ENCODE assay signal across 15 cellular contexts in the genomic region with DNA sequence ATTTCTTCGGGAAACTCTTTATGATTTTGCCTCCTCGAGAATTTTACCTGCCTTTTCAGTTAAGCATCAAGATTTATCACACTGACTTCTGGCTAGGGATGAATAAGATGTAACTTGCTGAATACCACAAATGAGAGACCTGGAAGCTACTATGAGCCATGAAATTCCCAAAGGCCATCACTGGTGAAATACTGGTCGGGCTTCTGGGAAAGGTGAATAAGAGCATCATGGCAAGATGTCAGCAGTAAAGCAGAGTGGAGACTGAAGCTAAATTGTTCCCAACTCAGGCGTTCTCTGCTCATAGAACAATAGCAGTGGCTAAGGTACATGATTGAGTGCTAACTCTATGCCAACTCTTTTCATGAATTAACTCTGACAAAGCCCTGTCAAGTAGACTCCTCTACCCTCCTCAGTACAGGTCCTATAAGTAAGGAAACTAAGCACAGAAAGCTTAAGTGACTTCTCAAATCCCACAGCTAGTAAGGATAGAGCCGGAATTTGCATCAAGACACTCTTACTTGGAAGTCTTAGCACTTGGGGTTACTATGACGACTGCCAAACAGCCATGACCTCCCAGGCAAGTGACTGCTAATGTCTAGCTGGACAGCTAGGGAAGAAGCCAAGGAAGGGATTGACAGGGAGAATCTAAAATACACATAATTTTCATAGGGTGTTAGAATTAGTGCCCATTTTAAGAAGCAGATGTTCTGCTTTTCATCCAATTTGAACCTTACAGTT. TPM values are rescaled to one million over a fixed set of nuclear protein-coding genes. Genes with fewer than 3 reads are reported as not detected.
"Had no signal": no experiment of that assay in that cellular context is flagged by ENCODE, and none has a peak within 500 bp of the region (broad histone marks: within the 10 kb centered on the region; RNA-seq: fewer than 3 reads in every experiment).

No MANE protein-coding gene starts in this region.

- H3K27me3 ChIP-seq: pancreas had no signal

- H3K27ac Mint-ChIP-seq: activated CD8-positive, alpha-beta T cell treated with anti-CD3 and anti-CD28 coated beads for 36 hours; immature natural killer cell had no signal

- ATAC-seq: activated CD8-positive, alpha-beta T cell treated with anti-CD3 and anti-CD28 coated beads for 36 hours; left cardiac atrium; pancreas had no signal

- H3K9me3 Mint-ChIP-seq: neural crest cell had no signal

- DNase-seq: activated CD4-positive, alpha-beta T cell treated with anti-CD3 and anti-CD28 coated beads for 4 hours; activated CD8-positive, alpha-beta memory T cell treated with anti-CD3 and anti-CD28 coated beads, Interleukin-2, amount 50 U/mL, for 48 hours; activated CD8-positive, alpha-beta T cell treated with anti-CD3 and anti-CD28 coated beads for 36 hours; activated naive CD4-positive, alpha-beta T cell treated with Interleukin-2 at 50 U/mL for 16 hours; cortex of kidney; effector CD8-positive, alpha-beta T cell; glutamatergic neuron; immature natural killer cell; left cardiac atrium; pancreas; T-helper 1 cell; WERI-Rb-1 had no signal

- H3K27ac ChIP-seq: pancreas, WERI-Rb-1 had no signal

- H3K4me3 Mint-ChIP-seq: activated CD8-positive, alpha-beta T cell treated with anti-CD3 and anti-CD28 coated beads for 36 hours; central memory CD8-positive, alpha-beta T cell; immature natural killer cell; neural crest cell had no signal

- H3K4me1 ChIP-seq: pancreas had no signal

- H3K27me3 Mint-ChIP-seq: activated CD8-positive, alpha-beta T cell treated with anti-CD3 and anti-CD28 coated beads for 36 hours; central memory CD8-positive, alpha-beta T cell had no signal

- H3K36me3 Mint-ChIP-seq: immature natural killer cell had no signal

- H3K4me1 Mint-ChIP-seq: central memory CD8-positive, alpha-beta T cell; immature natural killer cell had no signal

- H3K9me3 ChIP-seq: pancreas had no signal

- H3K4me3 ChIP-seq: pancreas, skin epidermis had no signal

RNA-seq across cellular contexts. Expression of gene DSC3, which starts 22.7 kb away (rescaled TPM):
- polyA plus RNA-seq: immature natural killer cell had no signal

RNA-seq across cellular contexts. Expression of gene DSC2, which starts 37.0 kb away (rescaled TPM):
- total RNA-seq: activated CD8-positive, alpha-beta T cell treated with anti-CD3 and anti-CD28 coated beads for 36 hours had no signal
- polyA plus RNA-seq: immature natural killer cell had no signal
